8 cellular contexts compared by ENCODE assay signal in genomic region chr15:69755571-69756310, GRCh38.
DNase-seq lines count a peak whose midpoint lies in the region; ATAC-seq lines count a peak whose summit lies in the region.

No MANE protein-coding gene starts in this region.

- H4K20me1 ChIP-seq in Karpas-422 (ENCODE audit: insufficient read depth, low read depth, low read length): no peaks in the 10 kb centered on the region

- H3K36me3 ChIP-seq in Karpas-422 (ENCODE audit: insufficient read depth, low read length): no peaks in the 10 kb centered on the region

- peak; percentile 92 for DNase-seq in Daoy (ENCODE audit: low read depth)
- peak; percentile 60 for DNase-seq in Karpas-422
- DNase-seq in activated CD8-positive, alpha-beta memory T cell treated with anti-CD3 and anti-CD28 coated beads for 24 hours: peak; percentile 88
- DNase-seq in kidney glomerular epithelial cell (lab: John Stamatoyannopoulos, UW): peak; percentile 91
- DNase-seq in NCI-H345 treated with DMSO at 0.1 percent for 48 hours (lab: John Stamatoyannopoulos, UW; ENCODE audit: unreplicated experiment): no peak
- DNase-seq in NCI-H2029 (lab: John Stamatoyannopoulos, UW): no peak
- no peak for DNase-seq in Ammon's horn (ENCODE audit: low spot score)

- H3K4me3 ChIP-seq in Karpas-422 (ENCODE audit: low read length): no peak overlapping the region

- H3K27me3 ChIP-seq in Karpas-422 (ENCODE audit: low read length): no peaks in the 10 kb centered on the region

- no peak overlapping the region for H2AFZ ChIP-seq in Karpas-422 (ENCODE audit: low read length)

- peak; percentile 88 for ATAC-seq in GM21529 (IDR thresholded peaks at IDR 0.05; ENCODE audit: unreplicated experiment)

- H3K79me2 ChIP-seq in Karpas-422 (ENCODE audit: low read length): no peaks in the 10 kb centered on the region

- H3K4me1 ChIP-seq in Karpas-422 (ENCODE audit: low read length): peaks cover 40% of the 10 kb centered on the region

- no peak overlapping the region for H3K27ac ChIP-seq in Karpas-422 (ENCODE audit: low read length)

- peak overlapping the region; percentile 52 for H3K4me2 ChIP-seq in Karpas-422 (ENCODE audit: low read depth, low read length, poor library complexity, severe bottlenecking)

- H3K9me2 ChIP-seq in Karpas-422 (replicated peaks; ENCODE audit: insufficient read depth, low read length): no peaks in the 10 kb centered on the region

- 0 out of 2 replicates have a peak overlapping the region, but pooled peaks have one; percentile 16 for H3K9ac ChIP-seq in Karpas-422 (ENCODE audit: low read length)

- H3K9me3 ChIP-seq in Karpas-422 (ENCODE audit: low read length): no peaks in the 10 kb centered on the region

Comparison
In these comparisons a context has a peak if more than half of its experiments do, and no peak if none do; other contexts are left out.
1. DNase-seq: peak in Daoy (single experiment), Karpas-422 (single experiment), activated CD8-positive, alpha-beta memory T cell treated with anti-CD3 and anti-CD28 coated beads for 24 hours (single experiment) and kidney glomerular epithelial cell (single experiment); none in NCI-H345 treated with DMSO at 0.1 percent for 48 hours (single experiment), NCI-H2029 (single experiment) and Ammon's horn (single experiment).